In the genomic region with DNA sequence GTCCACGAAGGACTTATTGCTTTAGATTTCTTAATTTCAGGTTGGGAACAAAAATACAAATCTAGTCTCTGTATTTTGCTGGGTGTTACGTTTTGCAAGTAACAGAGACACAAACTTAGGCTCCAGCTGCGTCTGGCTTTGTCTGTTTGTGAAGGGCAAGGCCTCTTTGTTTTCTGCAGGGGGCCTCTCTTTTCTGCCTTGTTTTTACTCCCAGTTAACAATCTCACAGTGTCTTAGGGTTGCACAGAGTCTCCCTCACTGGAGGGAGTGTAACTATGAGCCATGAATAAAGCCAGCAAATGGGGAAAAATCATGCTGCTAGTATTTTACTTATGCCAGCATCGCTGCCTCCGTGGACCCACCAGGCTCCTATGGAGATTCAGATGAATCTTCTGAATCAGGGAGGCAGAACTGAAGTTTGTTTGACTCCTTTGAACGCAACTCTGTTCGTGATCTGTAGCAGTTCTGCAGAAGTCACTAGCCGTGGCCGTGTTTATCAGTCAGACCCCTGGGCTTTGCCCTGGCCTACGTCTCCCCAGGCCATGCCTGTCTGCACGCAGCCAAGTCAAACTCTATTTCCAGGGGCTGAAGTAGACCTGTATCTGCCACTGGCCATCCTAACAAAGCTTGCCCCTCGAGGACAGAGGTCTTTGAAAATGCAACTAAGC, we compare ENCODE assay signal across 1 cellular context.
TF ChIP-seq lines count a peak whose summit lies in the region.

No MANE protein-coding gene starts in this region.

TF ChIP-seq in H1, 55 proteins besides CTCF, POLR2A, EP300 and RAD21:
- TF ChIP-seq POU5F1 (IDR thresholded peaks at IDR 0.05; ENCODE audit: low read depth, low read length) (no peak), RFX5 (IDR thresholded peaks at IDR 0.05; ENCODE audit: borderline replicate concordance, low read depth, low read length) (no peak), TEAD4 (IDR thresholded peaks at IDR 0.05; ENCODE audit: low read depth, low read length) (no peak), JUND (IDR thresholded peaks at IDR 0.05; ENCODE audit: low read length) (no peak), SRF (IDR thresholded peaks at IDR 0.05; ENCODE audit: low read depth, low read length) (no peak), BACH1 (IDR thresholded peaks at IDR 0.05; ENCODE audit: low read length) (no peak), TAF7 (optimal IDR thresholded peaks at IDR 0.05; ENCODE audit: borderline replicate concordance, low read depth, low read length) (no peak), TAF1 (IDR thresholded peaks at IDR 0.05; ENCODE audit: low read depth, low read length) (no peak), KDM1A (IDR thresholded peaks at IDR 0.05; ENCODE audit: borderline replicate concordance, low read length) (no peak), SP1 (IDR thresholded peaks at IDR 0.05; ENCODE audit: low read depth, low read length) (no peak), GTF2F1 (IDR thresholded peaks at IDR 0.05; ENCODE audit: borderline replicate concordance, low read depth, low read length) (no peak), CREB1 (IDR thresholded peaks at IDR 0.05) (no peak), TCF12 (IDR thresholded peaks at IDR 0.05; ENCODE audit: low read depth, low read length) (no peak)
